1 cellular context compared by ENCODE assay signal in genomic region chr6:31806470-31807272, GRCh38.
TF ChIP-seq lines count a peak whose summit lies in the region.

Gene LSM2 (minus strand): TSS chr6:31806966. CDS start chr6:31806757, 209 bp downstream.

TF ChIP-seq in K562, 482 proteins besides CTCF, POLR2A, EP300 and RAD21 (continued from another document and continues in another):
- TF ChIP-seq, protein P1, sequence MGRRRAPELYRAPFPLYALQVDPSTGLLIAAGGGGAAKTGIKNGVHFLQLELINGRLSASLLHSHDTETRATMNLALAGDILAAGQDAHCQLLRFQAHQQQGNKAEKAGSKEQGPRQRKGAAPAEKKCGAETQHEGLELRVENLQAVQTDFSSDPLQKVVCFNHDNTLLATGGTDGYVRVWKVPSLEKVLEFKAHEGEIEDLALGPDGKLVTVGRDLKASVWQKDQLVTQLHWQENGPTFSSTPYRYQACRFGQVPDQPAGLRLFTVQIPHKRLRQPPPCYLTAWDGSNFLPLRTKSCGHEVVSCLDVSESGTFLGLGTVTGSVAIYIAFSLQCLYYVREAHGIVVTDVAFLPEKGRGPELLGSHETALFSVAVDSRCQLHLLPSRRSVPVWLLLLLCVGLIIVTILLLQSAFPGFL (CRISPR knock-in tag; IDR thresholded peaks at IDR 0.05), result peak; percentile 17; the same call in 1 of the 2 replicates
- TF ChIP-seq, protein P2, sequence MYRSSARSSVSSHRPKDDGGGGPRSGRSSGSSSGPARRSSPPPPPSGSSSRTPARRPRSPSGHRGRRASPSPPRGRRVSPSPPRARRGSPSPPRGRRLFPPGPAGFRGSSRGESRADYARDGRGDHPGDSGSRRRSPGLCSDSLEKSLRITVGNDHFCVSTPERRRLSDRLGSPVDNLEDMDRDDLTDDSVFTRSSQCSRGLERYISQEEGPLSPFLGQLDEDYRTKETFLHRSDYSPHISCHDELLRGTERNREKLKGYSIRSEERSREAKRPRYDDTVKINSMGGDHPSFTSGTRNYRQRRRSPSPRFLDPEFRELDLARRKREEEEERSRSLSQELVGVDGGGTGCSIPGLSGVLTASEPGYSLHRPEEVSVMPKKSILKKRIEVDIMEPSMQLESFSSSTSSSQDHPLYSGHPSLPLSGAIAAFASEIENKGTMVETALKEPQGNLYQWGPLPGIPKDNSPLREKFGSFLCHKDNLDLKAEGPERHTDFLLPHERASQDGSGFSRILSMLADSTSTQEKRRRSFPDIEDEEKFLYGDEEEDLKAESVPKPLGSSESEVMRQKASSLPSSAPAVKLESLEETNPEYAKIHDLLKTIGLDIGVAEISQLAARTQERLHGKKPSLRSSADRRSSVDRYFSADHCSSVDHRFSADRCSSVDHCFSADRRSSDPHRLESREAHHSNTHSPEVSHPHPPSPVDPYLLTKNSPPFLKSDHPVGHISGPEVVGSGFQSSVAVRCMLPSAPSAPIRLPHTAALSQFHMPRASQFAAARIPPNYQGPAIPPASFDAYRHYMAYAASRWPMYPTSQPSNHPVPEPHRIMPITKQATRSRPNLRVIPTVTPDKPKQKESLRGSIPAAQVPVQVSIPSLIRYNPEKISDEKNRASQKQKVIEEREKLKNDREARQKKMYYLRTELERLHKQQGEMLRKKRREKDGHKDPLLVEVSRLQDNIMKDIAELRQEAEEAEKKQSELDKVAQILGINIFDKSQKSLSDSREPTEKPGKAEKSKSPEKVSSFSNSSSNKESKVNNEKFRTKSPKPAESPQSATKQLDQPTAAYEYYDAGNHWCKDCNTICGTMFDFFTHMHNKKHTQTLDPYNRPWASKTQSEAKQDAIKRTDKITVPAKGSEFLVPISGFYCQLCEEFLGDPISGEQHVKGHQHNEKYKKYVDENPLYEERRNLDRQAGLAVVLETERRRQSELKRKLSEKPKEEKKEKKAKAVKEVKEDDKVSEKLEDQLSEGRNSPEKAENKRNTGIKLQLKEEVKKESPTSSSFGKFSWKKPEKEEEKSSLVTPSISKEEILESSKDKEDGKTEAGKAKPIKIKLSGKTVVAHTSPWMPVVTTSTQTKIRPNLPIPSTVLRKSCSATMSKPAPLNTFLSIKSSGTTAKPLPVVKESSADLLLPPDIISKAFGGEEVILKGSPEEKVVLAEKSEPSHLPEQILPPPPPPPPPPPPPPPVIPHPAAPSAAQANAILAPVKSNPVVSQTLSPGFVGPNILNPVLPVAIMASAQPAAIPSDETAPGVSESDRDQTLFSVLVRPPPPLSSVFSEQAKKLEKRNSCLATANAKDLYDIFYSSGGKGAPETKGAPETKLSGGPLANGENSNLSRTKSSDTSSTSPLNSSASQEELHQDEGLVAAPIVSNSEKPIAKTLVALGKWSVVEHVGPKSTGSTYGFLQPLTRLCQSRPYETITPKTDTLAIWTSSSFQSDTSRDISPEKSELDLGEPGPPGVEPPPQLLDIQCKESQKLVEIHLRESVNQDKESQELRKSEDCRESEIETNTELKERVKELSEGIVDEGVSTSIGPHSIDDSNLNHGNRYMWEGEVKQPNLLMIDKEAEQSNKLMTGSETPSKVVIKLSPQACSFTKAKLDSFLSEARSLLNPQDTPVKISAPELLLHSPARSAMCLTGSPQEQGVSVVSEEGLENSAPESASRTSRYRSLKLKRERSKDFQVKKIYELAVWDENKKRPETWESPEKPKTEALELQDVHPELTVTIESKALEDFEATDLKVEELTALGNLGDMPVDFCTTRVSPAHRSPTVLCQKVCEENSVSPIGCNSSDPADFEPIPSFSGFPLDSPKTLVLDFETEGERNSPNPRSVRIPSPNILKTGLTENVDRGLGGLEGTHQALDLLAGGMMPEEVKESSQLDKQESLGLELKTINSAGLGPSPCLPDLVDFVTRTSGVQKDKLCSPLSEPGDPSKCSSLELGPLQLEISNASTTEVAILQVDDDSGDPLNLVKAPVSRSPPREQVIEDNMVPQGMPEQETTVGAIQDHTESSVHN (IDR thresholded peaks at IDR 0.05; ENCODE audit: borderline replicate concordance in 1 of 2, low read depth in 1 of 2), result no peak
- TF ChIP-seq MYC (IDR thresholded peaks at IDR 0.05; ENCODE audit: low read depth, low read length), result peak; percentile 94
- TF ChIP-seq MYC (CRISPR knock-in tag; IDR thresholded peaks at IDR 0.05; ENCODE audit: borderline replicate concordance, low read depth), result no peak; the same call in 1 of the 2 replicates
- no peak for TF ChIP-seq SREBF2 (CRISPR knock-in tag; IDR thresholded peaks at IDR 0.05)
- no peak; the same call in 1 of the 2 replicates for TF ChIP-seq ZNF354B (CRISPR knock-in tag; IDR thresholded peaks at IDR 0.05)
- peak; percentile 56 for TF ChIP-seq FUS (optimal IDR thresholded peaks at IDR 0.05; ENCODE audit: low read depth, low read length)
- TF ChIP-seq, protein P3, sequence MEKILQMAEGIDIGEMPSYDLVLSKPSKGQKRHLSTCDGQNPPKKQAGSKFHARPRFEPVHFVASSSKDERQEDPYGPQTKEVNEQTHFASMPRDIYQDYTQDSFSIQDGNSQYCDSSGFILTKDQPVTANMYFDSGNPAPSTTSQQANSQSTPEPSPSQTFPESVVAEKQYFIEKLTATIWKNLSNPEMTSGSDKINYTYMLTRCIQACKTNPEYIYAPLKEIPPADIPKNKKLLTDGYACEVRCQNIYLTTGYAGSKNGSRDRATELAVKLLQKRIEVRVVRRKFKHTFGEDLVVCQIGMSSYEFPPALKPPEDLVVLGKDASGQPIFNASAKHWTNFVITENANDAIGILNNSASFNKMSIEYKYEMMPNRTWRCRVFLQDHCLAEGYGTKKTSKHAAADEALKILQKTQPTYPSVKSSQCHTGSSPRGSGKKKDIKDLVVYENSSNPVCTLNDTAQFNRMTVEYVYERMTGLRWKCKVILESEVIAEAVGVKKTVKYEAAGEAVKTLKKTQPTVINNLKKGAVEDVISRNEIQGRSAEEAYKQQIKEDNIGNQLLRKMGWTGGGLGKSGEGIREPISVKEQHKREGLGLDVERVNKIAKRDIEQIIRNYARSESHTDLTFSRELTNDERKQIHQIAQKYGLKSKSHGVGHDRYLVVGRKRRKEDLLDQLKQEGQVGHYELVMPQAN (IDR thresholded peaks at IDR 0.05; ENCODE audit: borderline replicate concordance), result peak; percentile 95
- TF ChIP-seq ZNF695 (CRISPR knock-in tag; IDR thresholded peaks at IDR 0.05), result no peak
- TF ChIP-seq RERE (CRISPR knock-in tag; IDR thresholded peaks at IDR 0.05; ENCODE audit: borderline replicate concordance), result no peak
- peak; percentile 95; the same call in 1 of the 2 replicates for TF ChIP-seq RBM14 (IDR thresholded peaks at IDR 0.05; ENCODE audit: borderline replicate concordance, insufficient read depth, low read depth, low read length)
- TF ChIP-seq KHSRP (IDR thresholded peaks at IDR 0.05), result peak; percentile 71; the same call in 1 of the 2 replicates
- TF ChIP-seq ZNF778 (CRISPR knock-in tag; IDR thresholded peaks at IDR 0.05), result 0 out of 2 replicates have a peak, but pooled peaks have one; percentile 33
- TF ChIP-seq TCF7L2 (IDR thresholded peaks at IDR 0.05; ENCODE audit: low read depth, low read length), result no peak; the same call in 1 of the 2 replicates
- TF ChIP-seq ZNF57 (CRISPR knock-in tag; IDR thresholded peaks at IDR 0.05), result no peak
- TF ChIP-seq FOXK1 (CRISPR knock-in tag; IDR thresholded peaks at IDR 0.05; ENCODE audit: borderline replicate concordance), result 0 out of 2 replicates have a peak, but pooled peaks have one; percentile 79
- no peak for TF ChIP-seq ATF3 (IDR thresholded peaks at IDR 0.05)
- TF ChIP-seq ATF3 (CRISPR knock-in tag; conservative IDR thresholded peaks at IDR 0.05), result peak; percentile 92
- TF ChIP-seq LCOR (CRISPR knock-in tag; IDR thresholded peaks at IDR 0.05), result no peak; the same call in 1 of the 2 replicates
- no peak for TF ChIP-seq POLR3A (IDR thresholded peaks at IDR 0.05; ENCODE audit: borderline replicate concordance, extremely low read depth, insufficient read depth, insufficient read length)
- peak; percentile 50; the same call in 1 of the 2 replicates for TF ChIP-seq JUN (IDR thresholded peaks at IDR 0.05; ENCODE audit: borderline replicate concordance, low read depth, low read length)
- TF ChIP-seq JUN (CRISPR knock-in tag; IDR thresholded peaks at IDR 0.05; ENCODE audit: borderline replicate concordance), result no peak; the same call in 1 of the 2 replicates
- TF ChIP-seq SIRT6 (IDR thresholded peaks at IDR 0.05; ENCODE audit: low read depth, low read length), result no peak
- no peak for TF ChIP-seq TFAM (CRISPR knock-in tag; conservative IDR thresholded peaks at IDR 0.05)
- TF ChIP-seq GTF2F1 (IDR thresholded peaks at IDR 0.05; ENCODE audit: low read depth, low read length), result peak; percentile 84; the same call in 1 of the 2 replicates
- no peak for TF ChIP-seq ZNF143 (CRISPR knock-in tag; IDR thresholded peaks at IDR 0.05)
- peak; percentile 80 for TF ChIP-seq CTCFL (IDR thresholded peaks at IDR 0.05; ENCODE audit: borderline replicate concordance, insufficient read depth, low read depth, low read length, poor library complexity, severe bottlenecking)
- TF ChIP-seq RBM15 (IDR thresholded peaks at IDR 0.05; ENCODE audit: insufficient read depth, low read length), result no peak
- TF ChIP-seq ETS2 (tag; IDR thresholded peaks at IDR 0.05; ENCODE audit: borderline replicate concordance, poor library complexity, severe bottlenecking), result no peak
- TF ChIP-seq NELFE (IDR thresholded peaks at IDR 0.05; ENCODE audit: insufficient read depth, insufficient read length), result no peak
- TF ChIP-seq HOMEZ (CRISPR knock-in tag; IDR thresholded peaks at IDR 0.05), result no peak
- peak; percentile 89 for TF ChIP-seq ZNF24 (IDR thresholded peaks at IDR 0.05)
- no peak for TF ChIP-seq PHB2 (IDR thresholded peaks at IDR 0.05; ENCODE audit: low read depth)
- TF ChIP-seq, protein P4, sequence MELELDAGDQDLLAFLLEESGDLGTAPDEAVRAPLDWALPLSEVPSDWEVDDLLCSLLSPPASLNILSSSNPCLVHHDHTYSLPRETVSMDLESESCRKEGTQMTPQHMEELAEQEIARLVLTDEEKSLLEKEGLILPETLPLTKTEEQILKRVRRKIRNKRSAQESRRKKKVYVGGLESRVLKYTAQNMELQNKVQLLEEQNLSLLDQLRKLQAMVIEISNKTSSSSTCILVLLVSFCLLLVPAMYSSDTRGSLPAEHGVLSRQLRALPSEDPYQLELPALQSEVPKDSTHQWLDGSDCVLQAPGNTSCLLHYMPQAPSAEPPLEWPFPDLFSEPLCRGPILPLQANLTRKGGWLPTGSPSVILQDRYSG (tag; conservative IDR thresholded peaks at IDR 0.05; ENCODE audit: low read depth), result no peak
